Comparison of ENCODE assay signal across 13 cellular contexts in the genomic region with DNA sequence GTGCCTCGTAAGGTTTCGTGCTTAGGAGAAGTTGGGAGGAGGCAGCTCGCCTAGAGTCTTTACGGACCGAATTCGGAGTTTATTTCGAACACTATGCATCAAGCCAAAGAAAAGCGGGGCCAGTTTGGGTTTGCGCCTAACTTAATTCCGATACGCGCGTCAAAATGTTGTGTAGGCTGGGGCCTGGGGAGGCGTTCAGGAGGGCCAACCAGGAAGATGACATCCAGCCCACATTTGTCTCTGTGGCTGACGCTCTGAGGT. TPM values are rescaled to one million over a fixed set of nuclear protein-coding genes. Genes with fewer than 3 reads are reported as not detected.
DNase-seq lines count a peak whose midpoint lies in the region; ATAC-seq and TF ChIP-seq lines count a peak whose summit lies in the region.
"Had no signal": no experiment of that assay in that cellular context is flagged by ENCODE, and none has a peak within 500 bp of the region (broad histone marks: within the 10 kb centered on the region; RNA-seq: fewer than 3 reads in every experiment).

No MANE protein-coding gene starts in this region.

- WGBS in sigmoid colon, 2 donors: 3 to 6% methylated on average over 15 of the region's 15 CpGs

- H3K27ac ChIP-seq in sigmoid colon: no peak overlapping the region
- H3K27ac ChIP-seq: ovary had no signal

- H3K4me3 Mint-ChIP-seq in T-cell: peak overlapping the region; percentile 57 to 69 (median 64)
- H3K4me3 Mint-ChIP-seq in endothelial cell (ENCODE audit: unreplicated experiment): peak overlapping the region; percentile 19

- no peaks in the 10 kb centered on the region for H3K9me3 Mint-ChIP-seq in T-cell
- H3K9me3 Mint-ChIP-seq in endothelial cell (ENCODE audit: unreplicated experiment): no peaks in the 10 kb centered on the region

- TF ChIP-seq POLR2A in sigmoid colon (IDR thresholded peaks at IDR 0.05): no peak

- POLR2A ChIA-PET in T-cell (lab: Charles Lee): no interaction called here

- H3K4me3 ChIP-seq in sigmoid colon: peak overlapping the region in 3 of 4 donors; percentile 4 to 23 (median 18)

- no peak for TF ChIP-seq CTCF in endothelial cell (IDR thresholded peaks at IDR 0.05; ENCODE audit: unreplicated experiment)
- TF ChIP-seq CTCF in sigmoid colon (IDR thresholded peaks at IDR 0.05): no peak

- intact Hi-C loops in sigmoid colon (cut with DNase I): no loop called here

- CTCF ChIA-PET in T-cell (lab: Charles Lee): no interaction called here

- peaks cover 62 to 100% (median 96%) of the 10 kb centered on the region in 3 donors for H3K27me3 ChIP-seq in sigmoid colon
- H3K27me3 ChIP-seq: ovary had no signal

- DNase-seq in T-cell: no peak
- DNase-seq in endothelial cell (ENCODE audit: low spot score): no peak
- DNase-seq in sigmoid colon: no peak
- no peak for DNase-seq in stimulated activated CD4-positive, alpha-beta T cell treated with anti-CD3 and anti-CD28 coated beads, Interleukin-4, amount 100 ng/mL, for 24 hours
- DNase-seq in A172 (ENCODE audit: low spot score): no peak
- DNase-seq: DND-41, MV-4-11, NCI-H526 treated with DMSO at 0.1 percent for 48 hours, ovary had no signal

- H3K36me3 ChIP-seq in ES-I3 (ENCODE audit: insufficient read depth, low read length) (no peaks in the 10 kb centered on the region), sigmoid colon (no peaks in the 10 kb centered on the region)
- H3K36me3 ChIP-seq: HAP-1, ovary had no signal

- peak overlapping the region; percentile 25; the same call in 1 of the 2 replicates for H3K9ac ChIP-seq in ES-I3 (ENCODE audit: low read depth, low read length)

- H3K4me1 ChIP-seq in ES-I3 (ENCODE audit: insufficient read depth, low read length): peaks cover 14% of the 10 kb centered on the region; the same call in 1 of the 2 replicates
- H3K4me1 ChIP-seq in sigmoid colon: peaks cover 0 to 20% (median 14%) of the 10 kb centered on the region in 4 donors
- H3K4me1 ChIP-seq: HAP-1 had no signal

- peaks cover 15 to 42% of the 10 kb centered on the region in 2 donors for H3K27me3 Mint-ChIP-seq in T-cell
- H3K27me3 Mint-ChIP-seq in endothelial cell (ENCODE audit: unreplicated experiment): peaks cover 28% of the 10 kb centered on the region

- H3K36me3 Mint-ChIP-seq in T-cell (no peaks in the 10 kb centered on the region), endothelial cell (ENCODE audit: low read depth, unreplicated experiment) (no peaks in the 10 kb centered on the region)

- TF ChIP-seq EP300 in sigmoid colon (IDR thresholded peaks at IDR 0.05): no peak

- ATAC-seq in T-cell (replicated peaks in 1 of 4): peak in 1 of 4 experiments; percentile 13
- no peak for ATAC-seq in GM21360 (IDR thresholded peaks at IDR 0.05; ENCODE audit: unreplicated experiment)
- ATAC-seq in HG02763 (IDR thresholded peaks at IDR 0.05; ENCODE audit: unreplicated experiment): no peak

- H3K9me3 ChIP-seq in ES-I3 (ENCODE audit: control insufficient read depth, insufficient read depth, low read length): no peaks in the 10 kb centered on the region
- no peaks in the 10 kb centered on the region for H3K9me3 ChIP-seq in sigmoid colon
- H3K9me3 ChIP-seq: ovary had no signal

- peak overlapping the region in 1 of 2 donors; percentile 50 for H3K27ac Mint-ChIP-seq in T-cell
- no peak overlapping the region for H3K27ac Mint-ChIP-seq in endothelial cell (ENCODE audit: unreplicated experiment)

- H3K4me1 Mint-ChIP-seq in T-cell (peaks cover 13 to 23% (median 18%) of the 10 kb centered on the region in 3 donors), endothelial cell (ENCODE audit: unreplicated experiment) (peaks cover 20% of the 10 kb centered on the region)

RNA-seq across cellular contexts. Expression of gene FOXD2, which starts 6.4 kb away (rescaled TPM):
- under 1 TPM; 0.42 to 0.76 (median 0.56) TPM for total RNA-seq in T-cell
- 0.15 TPM for total RNA-seq in endothelial cell (ENCODE audit: unreplicated experiment)
- total RNA-seq in sigmoid colon: under 1 TPM in 2 of 4 donors, not detected in 2; under 0.01 to 0.14 TPM
- polyA plus RNA-seq in sigmoid colon: 1 to 10 TPM; 3.0 to 4.9 (median 4.5) TPM
- total RNA-seq in A172 (2014; rRNA removed; shearing (Covaris generic)): 0.07 and 0.55 TPM in 2 replicates

RNA-seq across cellular contexts. Expression of gene FOXE3, which starts 28.2 kb away (rescaled TPM):
- total RNA-seq in T-cell (under 1 TPM in 1 of 5 donors, not detected in 4; 0.18 TPM), endothelial cell (ENCODE audit: unreplicated experiment) (not detected), sigmoid colon (not detected)
- polyA plus RNA-seq in sigmoid colon: under 1 TPM in 1 of 3 donors, not detected in 2; 0.15 TPM
- not detected in 2 replicates for total RNA-seq in A172 (2014; rRNA removed; shearing (Covaris generic))
- total RNA-seq: ovary had no signal
- polyA plus RNA-seq: ovary had no signal
